In genomic region chr1:7993593-7994479, GRCh38 we compare ENCODE assay signal across 11 cellular contexts. TPM values are rescaled to one million over a fixed set of nuclear protein-coding genes. Genes with fewer than 3 reads are reported as not detected.
DNase-seq lines count a peak whose midpoint lies in the region; ATAC-seq, FAIRE-seq and TF ChIP-seq lines count a peak whose summit lies in the region.
"Had no signal": no experiment of that assay in that cellular context is flagged by ENCODE, and none has a peak within 500 bp of the region (broad histone marks: within the 10 kb centered on the region; RNA-seq: fewer than 3 reads in every experiment).

No MANE protein-coding gene starts in this region.

- H3K9me3 ChIP-seq in BLaER1, result no peaks in the 10 kb centered on the region
- no peaks in the 10 kb centered on the region for H3K9me3 ChIP-seq in kidney (ENCODE audit: control insufficient read depth in 1 of 2, low read length in 2 of 2)

- no peaks in the 10 kb centered on the region for H4K20me1 ChIP-seq in BLaER1

- no peak for FAIRE-seq in kidney (lab: Jason Lieb, UNC)

- no peak overlapping the region for H3K4me3 ChIP-seq in BLaER1
- H3K4me3 ChIP-seq in choroid plexus epithelial cell (ENCODE audit: low read depth, low read length), result no peak overlapping the region
- H3K4me3 ChIP-seq in kidney (ENCODE audit: low read length in 2 of 2), result no peak overlapping the region
- H3K4me3 ChIP-seq: PC-9 had no signal

- TF ChIP-seq CTCF in choroid plexus epithelial cell (conservative IDR thresholded peaks at IDR 0.05; ENCODE audit: low read depth, low read length) (no peak), kidney (IDR thresholded peaks at IDR 0.05; ENCODE audit: borderline replicate concordance, extremely low read depth, insufficient read depth) (no peak)

- no peaks in the 10 kb centered on the region for H3K27me3 ChIP-seq in BLaER1

- DNase-seq in choroid plexus epithelial cell (ENCODE audit: low read depth), result peak; percentile 88
- no peak for DNase-seq in head of caudate nucleus
- no peak for DNase-seq in H4 (ENCODE audit: low spot score)
- DNase-seq in HUDEP-2 (lab: John Stamatoyannopoulos, UW; ENCODE audit: unreplicated experiment in 76 of 76), result no peak
- no peak for DNase-seq in kidney
- DNase-seq: DMS153, PC-9 had no signal

- peak; percentile 86 for ATAC-seq in GM19452 (IDR thresholded peaks at IDR 0.05; ENCODE audit: unreplicated experiment)
- peak; percentile 83 for ATAC-seq in HG03354 (IDR thresholded peaks at IDR 0.05; ENCODE audit: poor library complexity, severe bottlenecking, unreplicated experiment)

- no peak overlapping the region for H3K27ac ChIP-seq in BLaER1
- H3K27ac ChIP-seq in kidney (ENCODE audit: low read depth in 2 of 2, low read length in 2 of 2), result no peak overlapping the region
- H3K27ac ChIP-seq: epithelial cell of prostate, PC-9 had no signal

- H3K4me2 ChIP-seq in BLaER1, result peak overlapping the region; percentile 73
- H3K4me2 ChIP-seq: PC-9 had no signal

- peaks cover 23% of the 10 kb centered on the region for H3K36me3 ChIP-seq in BLaER1
- H3K36me3 ChIP-seq in kidney (ENCODE audit: control insufficient read depth in 1 of 2, insufficient read depth in 2 of 2, low read length in 2 of 2), result no peaks in the 10 kb centered on the region

- intact Hi-C loops in head of caudate nucleus (cut with DNase I) (no loop called here), kidney (cut with DNase I) (no loop called here)

- H3K4me1 ChIP-seq in BLaER1 (peaks cover 21% of the 10 kb centered on the region), kidney (ENCODE audit: control insufficient read depth in 1 of 2, insufficient read depth in 1 of 2, low read depth in 1 of 2, low read length in 2 of 2) (no peaks in the 10 kb centered on the region)

- H3K9ac ChIP-seq in BLaER1, result no peak overlapping the region
- H3K9ac ChIP-seq in kidney (ENCODE audit: low read length in 2 of 2), result no peak overlapping the region

RNA-seq across cellular contexts. Expression of gene ERRFI1, which starts 32.3 kb away (rescaled TPM):
- total RNA-seq in H4 (2014; rRNA removed; shearing (Covaris generic)), result 70.3 and 78.3 TPM in 2 replicates
- 71.3 TPM for total RNA-seq in kidney
- polyA plus RNA-seq in kidney (ENCODE audit: insufficient read depth, low read depth, low replicate concordance), result 25.0 TPM

RNA-seq across cellular contexts. Expression of gene PARK7, which starts 32.3 kb away (rescaled TPM):
- total RNA-seq in H4 (2014; rRNA removed; shearing (Covaris generic)), result 192 and 237 TPM in 2 replicates
- total RNA-seq in kidney, result 239 TPM
- polyA plus RNA-seq in kidney (ENCODE audit: insufficient read depth, low read depth, low replicate concordance), result 481 TPM

RNA-seq across cellular contexts. Expression of gene TNFRSF9, which starts 53.2 kb away (rescaled TPM):
- total RNA-seq in H4 (2014; rRNA removed; shearing (Covaris generic)), result 1.2 and 2.0 TPM in 2 replicates
- 0.54 TPM for total RNA-seq in kidney
- not detected for polyA plus RNA-seq in kidney (ENCODE audit: insufficient read depth, low read depth, low replicate concordance)
